In genomic region chr9:33000682-33001055, GRCh38 we compare ENCODE assay signal across 8 cellular contexts. TPM values are rescaled to one million over a fixed set of nuclear protein-coding genes. Genes with fewer than 3 reads are reported as not detected.
A peak's percentile ranks its signal among the peaks of the same experiment; 100 is the strongest.
DNase-seq lines count a peak whose midpoint lies in the region; ATAC-seq and TF ChIP-seq lines count a peak whose summit lies in the region.
"Not testable (repeated sequence)": the region's sequence is repeated elsewhere in the genome, so short reads cannot be mapped to it uniquely, and the experiment has no call there.

No MANE protein-coding gene starts in this region.

- 5 to 7% methylated on average over 12 of the region's 12 CpGs for WGBS in esophagus, 2 donors
- 6 to 8% (median 7%) methylated on average over 12 of the region's 12 CpGs for WGBS in psoas muscle, 3 donors
- WGBS in tibial nerve, 2 donors = 10 to 16% methylated on average over 12 of the region's 12 CpGs

- not testable (repeated sequence) for H4K20me1 ChIP-seq in DND-41 (ENCODE audit: insufficient read depth, low read length)

- intact Hi-C loops in left lung (cut with DNase I); psoas muscle (cut with DNase I): not testable (repeated sequence)

- H3K4me3 ChIP-seq in DND-41 (ENCODE audit: low read depth in 1 of 2, low read length in 2 of 2) (peak overlapping the region; percentile 64 to 87; a peak in 3 of 4 replicates), esophagus (ENCODE audit: low read depth in 1 of 2, low read length in 2 of 2) (peak overlapping the region; percentile 77 to 91), left lung (peak overlapping the region; percentile 49 to 91), psoas muscle (peak overlapping the region; percentile 82), tibial nerve (peak overlapping the region; percentile 78 to 96 (median 86))

- TF ChIP-seq EP300 in tibial nerve (IDR thresholded peaks at IDR 0.05) = not testable (repeated sequence)

- H2AFZ ChIP-seq in DND-41 (ENCODE audit: low read depth, low read length) = peak overlapping the region; percentile 86

- H3K79me2 ChIP-seq in DND-41 (ENCODE audit: insufficient read depth, low read length) = peaks cover 53% of the 10 kb centered on the region

- H3K4me1 ChIP-seq in DND-41 (ENCODE audit: insufficient read depth, low read length) = peaks cover 22% of the 10 kb centered on the region
- H3K4me1 ChIP-seq in esophagus (ENCODE audit: control insufficient read depth in 2 of 2, insufficient read depth in 2 of 2, low read length in 1 of 2); psoas muscle: not testable (repeated sequence)
- peaks cover 3 to 29% of the 10 kb centered on the region in 2 donors for H3K4me1 ChIP-seq in left lung
- peaks cover 0 to 27% (median 6%) of the 10 kb centered on the region in 4 donors for H3K4me1 ChIP-seq in tibial nerve

- H3K9ac ChIP-seq in DND-41 (ENCODE audit: low read depth, low read length) = peak overlapping the region; percentile 63

- H3K27me3 ChIP-seq in DND-41 (ENCODE audit: insufficient read depth, low read length, poor library complexity); esophagus (ENCODE audit: control insufficient read depth in 1 of 2, insufficient read depth in 2 of 2, low read length in 2 of 2); left lung; psoas muscle (ENCODE audit: insufficient read depth in 3 of 3, low read length in 2 of 3); tibial nerve: not testable (repeated sequence)

- peak overlapping the region; percentile 89 for H3K4me2 ChIP-seq in DND-41 (ENCODE audit: insufficient read depth, low read length)

- POLR2A ChIA-PET in activated naive CD8-positive, alpha-beta T cell treated with anti-CD3 and anti-CD28 coated beads, Interleukin-2, amount 10 ng/mL, durations not matched to agents 7 days and 5 days (lab: Charles Lee) = interaction anchor here (0.6 to 6.2 kb wide), 7 partner anchors 21 to 498 kb away, joined by 3 to 62 read pairs (median 5); partner anchors contain the start of genes DNAJA1 and SMU1

- not testable (repeated sequence) for H3K27me3 Mint-ChIP-seq in IgD-negative memory B cell; activated naive CD8-positive, alpha-beta T cell treated with anti-CD3 and anti-CD28 coated beads, Interleukin-2, amount 10 ng/mL, durations not matched to agents 7 days and 5 days

- H3K4me3 Mint-ChIP-seq in IgD-negative memory B cell = peak overlapping the region; percentile 93 to 99 (median 98)
- peak overlapping the region; percentile 98 for H3K4me3 Mint-ChIP-seq in activated naive CD8-positive, alpha-beta T cell treated with anti-CD3 and anti-CD28 coated beads, Interleukin-2, amount 10 ng/mL, durations not matched to agents 7 days and 5 days

- peak; percentile 18; the same call in 2 of the 3 replicates for ATAC-seq in DND-41 (ENCODE audit: insufficient read depth, low read depth)
- ATAC-seq in SK-N-SH treated with all-trans-retinoic acid at 6 μM for 48 hours = peak; percentile 57
- ATAC-seq in activated naive CD8-positive, alpha-beta T cell treated with anti-CD3 and anti-CD28 coated beads, Interleukin-2, amount 10 ng/mL, durations not matched to agents 7 days and 5 days (ENCODE audit: low read depth) = not testable (repeated sequence)
- peak; percentile 26 for ATAC-seq in left lung
- peak in 3 of 4 donors; percentile 1 to 3 (median 1) for ATAC-seq in psoas muscle

- H3K27ac Mint-ChIP-seq in IgD-negative memory B cell = peak overlapping the region; percentile 91 to 99 (median 99)
- peak overlapping the region; percentile 98 for H3K27ac Mint-ChIP-seq in activated naive CD8-positive, alpha-beta T cell treated with anti-CD3 and anti-CD28 coated beads, Interleukin-2, amount 10 ng/mL, durations not matched to agents 7 days and 5 days

- H3K4me1 Mint-ChIP-seq in IgD-negative memory B cell = peaks cover 21 to 28% (median 27%) of the 10 kb centered on the region in 3 donors
- H3K4me1 Mint-ChIP-seq in activated naive CD8-positive, alpha-beta T cell treated with anti-CD3 and anti-CD28 coated beads, Interleukin-2, amount 10 ng/mL, durations not matched to agents 7 days and 5 days = peaks cover 26% of the 10 kb centered on the region

- peak; percentile 64 for DNase-seq in DND-41
- not testable (repeated sequence) for DNase-seq in activated naive CD8-positive, alpha-beta T cell treated with anti-CD3 and anti-CD28 coated beads, Interleukin-2, amount 10 ng/mL, durations not matched to agents 7 days and 5 days; left lung; psoas muscle; tibial nerve (ENCODE audit: low spot score in 2 of 2)

- not testable (repeated sequence) for H3K9me3 Mint-ChIP-seq in IgD-negative memory B cell; activated naive CD8-positive, alpha-beta T cell treated with anti-CD3 and anti-CD28 coated beads, Interleukin-2, amount 10 ng/mL, durations not matched to agents 7 days and 5 days

- H3K36me3 Mint-ChIP-seq in IgD-negative memory B cell = not testable (repeated sequence)
- H3K36me3 Mint-ChIP-seq in activated naive CD8-positive, alpha-beta T cell treated with anti-CD3 and anti-CD28 coated beads, Interleukin-2, amount 10 ng/mL, durations not matched to agents 7 days and 5 days = peaks cover 14% of the 10 kb centered on the region

- TF ChIP-seq CTCF in DND-41 (IDR thresholded peaks at IDR 0.05; ENCODE audit: borderline replicate concordance, extremely low read depth, low read length, poor library complexity, severe bottlenecking); left lung (IDR thresholded peaks at IDR 0.05); psoas muscle (IDR thresholded peaks at IDR 0.05); tibial nerve (IDR thresholded peaks at IDR 0.05): not testable (repeated sequence)

- H3K9me3 ChIP-seq in DND-41 (ENCODE audit: insufficient read depth, low read length, severe bottlenecking); esophagus (ENCODE audit: control insufficient read depth in 2 of 2, insufficient read depth in 1 of 2, low read depth in 1 of 2, low read length in 1 of 2); left lung; psoas muscle; tibial nerve: not testable (repeated sequence)

- TF ChIP-seq POLR2A in tibial nerve (IDR thresholded peaks at IDR 0.05) = not testable (repeated sequence)

- H3K27ac ChIP-seq in DND-41 (ENCODE audit: low read length) (peak overlapping the region; percentile 87; the same call in 1 of the 2 replicates), esophagus (ENCODE audit: low read depth in 2 of 2, low read length in 1 of 2) (peak overlapping the region; percentile 96 to 98), left lung (peak overlapping the region; percentile 88 to 92), psoas muscle (peak overlapping the region; percentile 93), tibial nerve (peak overlapping the region; percentile 85 to 94 (median 90))

- H3K36me3 ChIP-seq in DND-41 (ENCODE audit: insufficient read depth, low read length) (peaks cover 20% of the 10 kb centered on the region), left lung (peaks cover 0 to 17% of the 10 kb centered on the region in 2 donors), psoas muscle (ENCODE audit: insufficient read depth in 1 of 2, low read depth in 1 of 2) (peaks cover 3 to 24% of the 10 kb centered on the region in 2 donors), tibial nerve (peaks cover 0 to 20% (median 7%) of the 10 kb centered on the region in 3 donors)
- not testable (repeated sequence) for H3K36me3 ChIP-seq in esophagus (ENCODE audit: control insufficient read depth in 2 of 2, insufficient read depth in 2 of 2, low read length in 1 of 2)

RNA-seq across cellular contexts. Expression of gene APTX, which starts 0.8 kb away (rescaled TPM):
- polyA plus RNA-seq in IgD-negative memory B cell = 21.3 TPM
- 10 to 100 TPM; 29.4 to 30.4 TPM for total RNA-seq in activated naive CD8-positive, alpha-beta T cell treated with anti-CD3 and anti-CD28 coated beads, Interleukin-2, amount 10 ng/mL, durations not matched to agents 7 days and 5 days
- polyA plus RNA-seq in esophagus = 10 to 100 TPM; 22.4 to 24.5 TPM
- 10 to 100 TPM; 21.7 to 29.1 TPM for total RNA-seq in left lung
- 10 to 100 TPM; 12.9 to 21.0 (median 14.9) TPM for total RNA-seq in psoas muscle
- polyA plus RNA-seq in psoas muscle = 10 to 100 TPM; 14.3 to 37.7 (median 31.2) TPM
- total RNA-seq in tibial nerve = 10 to 100 TPM; 22.8 to 48.7 (median 33.4) TPM

RNA-seq across cellular contexts. Expression of gene DNAJA1, which starts 24.4 kb away (rescaled TPM):
- polyA plus RNA-seq in IgD-negative memory B cell (77.1 TPM), esophagus (10 to 100 TPM; 25.8 to 45.7 TPM), psoas muscle (100 to 1,000 TPM in 1 of 3 donors, 10 to 100 TPM in 2; 46.9 to 135 (median 48.9) TPM)
- total RNA-seq in activated naive CD8-positive, alpha-beta T cell treated with anti-CD3 and anti-CD28 coated beads, Interleukin-2, amount 10 ng/mL, durations not matched to agents 7 days and 5 days = 100 to 1,000 TPM in 1 of 2 experiments, 10 to 100 TPM in 1; 99.1 to 102 TPM
- total RNA-seq in left lung (100 to 1,000 TPM; 132 to 134 TPM), psoas muscle (10 to 100 TPM; 41.7 to 88.3 (median 68.8) TPM), tibial nerve (10 to 100 TPM; 58.1 to 81.6 (median 72.3) TPM)
